Comparison of ENCODE assay signal across 12 cellular contexts in the genomic region with DNA sequence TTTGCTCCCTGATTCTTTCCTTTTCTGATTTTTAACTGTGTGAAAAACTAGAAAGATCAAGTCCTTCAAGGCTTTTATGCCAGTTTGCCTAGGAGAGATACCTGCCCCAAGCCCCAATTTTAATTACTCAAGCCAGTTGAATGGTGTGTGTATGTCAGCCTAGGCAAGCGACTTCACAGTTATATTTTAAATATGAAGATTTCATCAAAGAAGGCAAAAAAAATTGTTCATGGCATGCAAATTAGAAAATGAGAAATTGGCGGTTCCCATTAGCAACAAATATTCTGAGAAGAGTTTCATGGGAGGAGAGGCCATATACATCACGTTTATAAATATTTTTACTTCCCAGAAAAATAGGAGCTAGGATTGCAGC.
DNase-seq lines count a peak whose midpoint lies in the region; ATAC-seq and TF ChIP-seq lines count a peak whose summit lies in the region.
"Had no signal": no experiment of that assay in that cellular context is flagged by ENCODE, and none has a peak within 500 bp of the region (broad histone marks: within the 10 kb centered on the region; RNA-seq: fewer than 3 reads in every experiment).

No MANE protein-coding gene starts in this region.

- peaks cover 4% of the 10 kb centered on the region for H3F3A ChIP-seq in SK-N-SH (replicated peaks; ENCODE audit: insufficient read depth)

- peaks cover 22% of the 10 kb centered on the region for H3K4me1 Mint-ChIP-seq in endodermal cell
- peaks cover 8% of the 10 kb centered on the region for H3K4me1 Mint-ChIP-seq in nephron

- H3K4me3 Mint-ChIP-seq in endodermal cell = peak overlapping the region; percentile 67
- H3K4me3 Mint-ChIP-seq in nephron = peak overlapping the region; percentile 46 to 55 (median 47)
- H3K4me3 Mint-ChIP-seq: activated CD8-positive, alpha-beta T cell treated with anti-CD3 and anti-CD28 coated beads for 36 hours; activated naive CD8-positive, alpha-beta T cell treated with anti-CD3 and anti-CD28 coated beads, Interleukin-2, amount 10 ng/mL, durations not matched to agents 7 days and 5 days had no signal

- ATAC-seq in SK-N-SH treated with all-trans-retinoic acid at 6 μM for 48 hours (no peak), GM21423 (IDR thresholded peaks at IDR 0.05; ENCODE audit: unreplicated experiment) (no peak), HG03432 (IDR thresholded peaks at IDR 0.05; ENCODE audit: unreplicated experiment) (no peak)

- no peak for TF ChIP-seq EP300 in SK-N-SH (IDR thresholded peaks at IDR 0.05; ENCODE audit: borderline replicate concordance in 1 of 2, low read depth in 1 of 2, low read length in 1 of 2)

- H4K20me1 ChIP-seq in SK-N-SH (ENCODE audit: insufficient read depth) = no peaks in the 10 kb centered on the region

- H3K36me3 Mint-ChIP-seq in endodermal cell (ENCODE audit: low read depth) (no peaks in the 10 kb centered on the region), nephron (ENCODE audit: low read depth) (no peaks in the 10 kb centered on the region)
- H3K36me3 Mint-ChIP-seq: activated naive CD8-positive, alpha-beta T cell treated with anti-CD3 and anti-CD28 coated beads, Interleukin-2, amount 10 ng/mL, durations not matched to agents 7 days and 5 days; stimulated activated naive B cell treated with anti-CD40 and anti-IgM and Interleukin-4, amounts not matched to agents 10 μg/mL and 1 μg/mL and 100 μg/mL, for 72 hours had no signal

- POLR2A ChIA-PET in SK-N-SH (lab: Yijun Ruan, JAX) = no interaction called here

- H3K9me3 ChIP-seq in SK-N-SH (no peaks in the 10 kb centered on the region), endodermal cell (ENCODE audit: control insufficient read depth, low read length) (no peaks in the 10 kb centered on the region)

- H3K27me3 ChIP-seq in SK-N-SH (ENCODE audit: insufficient read depth) (peaks cover 9% of the 10 kb centered on the region; the same call in 1 of the 2 replicates), endodermal cell (ENCODE audit: control insufficient read depth, insufficient read depth, low read length, poor library complexity, severe bottlenecking) (peaks cover 38% of the 10 kb centered on the region)

- DNase-seq in SK-N-SH = no peak
- DNase-seq in endodermal cell = no peak
- no peak for DNase-seq in COLO829 (ENCODE audit: low spot score)
- DNase-seq: activated CD8-positive, alpha-beta T cell treated with anti-CD3 and anti-CD28 coated beads for 36 hours; activated naive CD8-positive, alpha-beta T cell treated with anti-CD3 and anti-CD28 coated beads, Interleukin-2, amount 10 ng/mL, durations not matched to agents 7 days and 5 days; NCI-H774; stimulated activated naive B cell treated with anti-CD40 and anti-IgM and Interleukin-4, amounts not matched to agents 10 μg/mL and 1 μg/mL and 100 μg/mL, for 72 hours had no signal

- H3K9ac ChIP-seq in SK-N-SH (no peak overlapping the region; the same call in 1 of the 2 replicates), endodermal cell (ENCODE audit: extremely low read depth, low read length, poor library complexity, severe bottlenecking) (no peak overlapping the region)

- H3K9me2 ChIP-seq in SK-N-SH = no peaks in the 10 kb centered on the region

- CTCF ChIA-PET in SK-N-SH (lab: Yijun Ruan, JAX) = interaction anchor here (1.0 kb wide), 1 partner anchor 59 kb away, joined by 4 read pairs; no protein-coding TSS in a partner anchor

- H3K27me3 Mint-ChIP-seq in endodermal cell (ENCODE audit: insufficient read depth) (peaks cover 37% of the 10 kb centered on the region), nephron (ENCODE audit: low read depth) (peaks cover 68% of the 10 kb centered on the region)

- no peak overlapping the region for H3K27ac Mint-ChIP-seq in endodermal cell
- no peak overlapping the region for H3K27ac Mint-ChIP-seq in nephron
- H3K27ac Mint-ChIP-seq: activated CD8-positive, alpha-beta T cell treated with anti-CD3 and anti-CD28 coated beads for 36 hours; activated naive CD8-positive, alpha-beta T cell treated with anti-CD3 and anti-CD28 coated beads, Interleukin-2, amount 10 ng/mL, durations not matched to agents 7 days and 5 days had no signal

- H3K36me3 ChIP-seq in SK-N-SH (replicated peaks in 1 of 2; ENCODE audit: control insufficient read depth in 1 of 2, insufficient read depth in 2 of 2, low read length in 1 of 2) (no peaks in the 10 kb centered on the region), endodermal cell (ENCODE audit: control insufficient read depth, insufficient read depth, low read length) (no peaks in the 10 kb centered on the region), urinary bladder (ENCODE audit: insufficient read depth) (no peaks in the 10 kb centered on the region)

- H3K27ac ChIP-seq in SK-N-SH (ENCODE audit: low read depth in 2 of 2, low read length in 1 of 2) (no peak overlapping the region), endodermal cell (ENCODE audit: low read depth, low read length) (no peak overlapping the region), urinary bladder (ENCODE audit: low read depth) (no peak overlapping the region)

- no peaks in the 10 kb centered on the region for H3K9me3 Mint-ChIP-seq in endodermal cell
- no peaks in the 10 kb centered on the region for H3K9me3 Mint-ChIP-seq in nephron
- H3K9me3 Mint-ChIP-seq: activated CD8-positive, alpha-beta T cell treated with anti-CD3 and anti-CD28 coated beads for 36 hours; activated naive CD8-positive, alpha-beta T cell treated with anti-CD3 and anti-CD28 coated beads, Interleukin-2, amount 10 ng/mL, durations not matched to agents 7 days and 5 days; stimulated activated naive B cell treated with anti-CD40 and anti-IgM and Interleukin-4, amounts not matched to agents 10 μg/mL and 1 μg/mL and 100 μg/mL, for 72 hours had no signal

- peak overlapping the region; percentile 88 for H2AFZ ChIP-seq in SK-N-SH (ENCODE audit: low read depth)

- no peak for TF ChIP-seq CTCF in SK-N-SH (IDR thresholded peaks at IDR 0.05)
- no peak for TF ChIP-seq CTCF in endodermal cell (conservative IDR thresholded peaks at IDR 0.05)
- no peak for TF ChIP-seq CTCF in nephron (IDR thresholded peaks at IDR 0.05; ENCODE audit: unreplicated experiment in 3 of 3)

- H3K4me3 ChIP-seq in SK-N-SH (ENCODE audit: low read depth in 2 of 2, low read length in 1 of 2) = peak overlapping the region; percentile 51 to 58
- peak overlapping the region; percentile 78 for H3K4me3 ChIP-seq in endodermal cell (ENCODE audit: low read length)
- H3K4me3 ChIP-seq in urinary bladder (ENCODE audit: low read depth, low read length) = peak overlapping the region; percentile 2

- WGBS in SK-N-SH (ENCODE audit: low lambda C conversion rate) = 5% methylated on average over 3 of the region's 3 CpGs
- 25% methylated on average over 2 of the region's 3 CpGs; no CpG with 5 or more reads in 1 of the 2 experiments for WGBS in endodermal cell (ENCODE audit: insufficient coverage in 1 of 2, insufficient read length in 1 of 2), 2 experiments
- 16% methylated on average over 3 of the region's 3 CpGs for WGBS in urinary bladder

- H3K4me1 ChIP-seq in SK-N-SH (ENCODE audit: control insufficient read depth in 1 of 2, insufficient read depth in 2 of 2, low read depth in 1 of 2, low read length in 1 of 2) = peaks cover 5 to 6% of the 10 kb centered on the region in 2 experiments; a peak in 2 of 4 replicates
- H3K4me1 ChIP-seq in endodermal cell (ENCODE audit: control insufficient read depth, insufficient read depth, low read length) = peaks cover 10% of the 10 kb centered on the region
- H3K4me1 ChIP-seq in urinary bladder (ENCODE audit: insufficient read depth) = no peaks in the 10 kb centered on the region

- H3K79me2 ChIP-seq in SK-N-SH (ENCODE audit: insufficient read depth) = no peaks in the 10 kb centered on the region

- H3K4me2 ChIP-seq in SK-N-SH = peak overlapping the region; percentile 88

- TF ChIP-seq RAD21 in SK-N-SH (IDR thresholded peaks at IDR 0.05; ENCODE audit: low read length) = no peak

TF ChIP-seq in SK-N-SH, 30 proteins besides CTCF, POLR2A, EP300 and RAD21 (continues in another document):
- TF ChIP-seq RXRA (IDR thresholded peaks at IDR 0.05; ENCODE audit: borderline replicate concordance, low read depth) = no peak
- TF ChIP-seq, protein P1, sequence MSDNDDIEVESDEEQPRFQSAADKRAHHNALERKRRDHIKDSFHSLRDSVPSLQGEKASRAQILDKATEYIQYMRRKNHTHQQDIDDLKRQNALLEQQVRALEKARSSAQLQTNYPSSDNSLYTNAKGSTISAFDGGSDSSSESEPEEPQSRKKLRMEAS (IDR thresholded peaks at IDR 0.05; ENCODE audit: low read depth) = no peak
- no peak for TF ChIP-seq YY1 (IDR thresholded peaks at IDR 0.05; ENCODE audit: low read depth)
- TF ChIP-seq SIN3A (IDR thresholded peaks at IDR 0.05; ENCODE audit: borderline replicate concordance, low read depth, low read length) = no peak
- TF ChIP-seq FOXJ3 (CRISPR knock-in tag; IDR thresholded peaks at IDR 0.05) = no peak
- no peak for TF ChIP-seq GABPA (IDR thresholded peaks at IDR 0.05; ENCODE audit: low read depth)
- TF ChIP-seq TAF1 (IDR thresholded peaks at IDR 0.05; ENCODE audit: borderline replicate concordance, low read depth, low read length) = no peak
- TF ChIP-seq ELF1 (IDR thresholded peaks at IDR 0.05) = no peak
- no peak for TF ChIP-seq TCF12 (IDR thresholded peaks at IDR 0.05)
- no peak for TF ChIP-seq FOSL2 (IDR thresholded peaks at IDR 0.05; ENCODE audit: borderline replicate concordance, low read depth)
- no peak for TF ChIP-seq FOXM1 (IDR thresholded peaks at IDR 0.05; ENCODE audit: low read depth)

TF ChIP-seq in SK-N-SH treated with all-trans-retinoic acid at 6 μM for 48 hours, 23 proteins besides CTCF, POLR2A, EP300 and RAD21:
- TF ChIP-seq ISL1 (CRISPR knock-in tag; IDR thresholded peaks at IDR 0.05) (no peak), ZNF565 (CRISPR knock-in tag; conservative IDR thresholded peaks at IDR 0.05; ENCODE audit: low read depth) (no peak), BACH2 (CRISPR knock-in tag; IDR thresholded peaks at IDR 0.05; ENCODE audit: borderline replicate concordance) (no peak), TCF4 (CRISPR knock-in tag; IDR thresholded peaks at IDR 0.05; ENCODE audit: borderline replicate concordance) (no peak), ZNF70 (CRISPR knock-in tag; IDR thresholded peaks at IDR 0.05) (no peak), GLIS3 (CRISPR knock-in tag; IDR thresholded peaks at IDR 0.05) (no peak)
TF ChIP-seq in SK-N-SH treated with all-trans-retinoic acid at 6 μM for 48 hours: peak in this region for 0.

Comparison
In these comparisons a context has a peak if more than half of its experiments do, and no peak if none do; other contexts are left out.
1. H3K4me3 ChIP-seq: peak in every context shown above with its lines; median percentile 78 in endodermal cell; 54 in SK-N-SH; 2 in urinary bladder.